In genomic region chr19:10543420-10544241, GRCh38 we compare ENCODE assay signal across 8 cellular contexts. TPM values are rescaled to one million over a fixed set of nuclear protein-coding genes. Genes with fewer than 3 reads are reported as not detected.
A peak's percentile ranks its signal among the peaks of the same experiment; 100 is the strongest.
DNase-seq lines count a peak whose midpoint lies in the region; ATAC-seq and TF ChIP-seq lines count a peak whose summit lies in the region.

Gene ATG4D (plus strand): TSS chr19:10543904. CDS start chr19:10544091, 187 bp downstream.

- TF ChIP-seq POLR2A in lower leg skin (IDR thresholded peaks at IDR 0.05), result peak in 1 of 2 donors; percentile 49

- H3K4me1 ChIP-seq in duodenal mucosa (ENCODE audit: control insufficient read depth in 1 of 2, insufficient read depth in 2 of 2, low read length in 2 of 2), result peaks cover 12 to 18% of the 10 kb centered on the region in 2 donors

- intact Hi-C loops in lower leg skin (cut with DNase I; ENCODE audit: low total_unique reads), result no loop called here

- H3K4me3 ChIP-seq in duodenal mucosa (ENCODE audit: low read depth in 1 of 2, low read length in 2 of 2) (peak within 1 kb of the TSS; percentile 84 to 98), lower leg skin (ENCODE audit: low read depth, poor library complexity, severe bottlenecking) (peak within 1 kb of the TSS; percentile 81)

- H3K9ac ChIP-seq in duodenal mucosa (ENCODE audit: low read depth in 1 of 2, low read length in 2 of 2), result peak within 1 kb of the TSS; percentile 82 to 92

- H3K36me3 ChIP-seq in duodenal mucosa (ENCODE audit: control insufficient read depth in 1 of 2, insufficient read depth in 2 of 2, low read length in 2 of 2), result peaks cover 12 to 15% of the 10 kb centered on the region in 2 donors

- H3K27me3 ChIP-seq in duodenal mucosa (ENCODE audit: control insufficient read depth in 1 of 2, insufficient read depth in 2 of 2, low read length in 2 of 2), result no peaks in the 10 kb centered on the region

- peak within 1 kb of the TSS; percentile 82 for H3K27ac ChIP-seq in 22Rv1
- peak within 1 kb of the TSS; percentile 84 for H3K27ac ChIP-seq in duodenal mucosa (ENCODE audit: low read depth, low read length)

- no peaks in the 10 kb centered on the region for H3K9me3 ChIP-seq in duodenal mucosa (ENCODE audit: control insufficient read depth in 1 of 2, low read length in 2 of 2)

- ATAC-seq in GM18520 (IDR thresholded peaks at IDR 0.05; ENCODE audit: unreplicated experiment), result peak; percentile 45
- ATAC-seq in HG03342 (IDR thresholded peaks at IDR 0.05; ENCODE audit: unreplicated experiment), result peak; percentile 83

- TF ChIP-seq CTCF in 22Rv1 (IDR thresholded peaks at IDR 0.05) (no peak), lower leg skin (IDR thresholded peaks at IDR 0.05) (no peak)

- 1 to 2% methylated on average over 22 to 73 of the region's 79 CpGs for WGBS in lower leg skin, 2 donors

- DNase-seq in NCI-H526 treated with DMSO at 0.1 percent for 48 hours (lab: John Stamatoyannopoulos, UW) (peak; percentile 81), lower leg skin (ENCODE audit: low spot score in 2 of 2) (peak; percentile 63 to 95)
- peak; percentile 79 to 81 for DNase-seq in activated CD4-positive, alpha-beta T cell treated with anti-CD3 and anti-CD28 coated beads, Interleukin-2, amount 50 U/mL, for 48 hours
- peak; percentile 71 to 81 for DNase-seq in stimulated activated CD4-positive, alpha-beta T cell treated with anti-CD3 and anti-CD28 coated beads, Interleukin-4, amount 100 ng/mL, for 4 hours

RNA-seq across cellular contexts. Expression of gene ATG4D, which starts in this region (rescaled TPM):
- 100 to 1,000 TPM in 1 of 4 donors, 10 to 100 TPM in 3; 58.5 to 106 (median 71.4) TPM for total RNA-seq in lower leg skin

Comparison
In these comparisons a context has a peak if more than half of its experiments do, and no peak if none do; other contexts are left out.
1. Peak in every context shown above with its lines: DNase-seq, ATAC-seq, H3K4me3 ChIP-seq and H3K27ac ChIP-seq.